In the genomic region with DNA sequence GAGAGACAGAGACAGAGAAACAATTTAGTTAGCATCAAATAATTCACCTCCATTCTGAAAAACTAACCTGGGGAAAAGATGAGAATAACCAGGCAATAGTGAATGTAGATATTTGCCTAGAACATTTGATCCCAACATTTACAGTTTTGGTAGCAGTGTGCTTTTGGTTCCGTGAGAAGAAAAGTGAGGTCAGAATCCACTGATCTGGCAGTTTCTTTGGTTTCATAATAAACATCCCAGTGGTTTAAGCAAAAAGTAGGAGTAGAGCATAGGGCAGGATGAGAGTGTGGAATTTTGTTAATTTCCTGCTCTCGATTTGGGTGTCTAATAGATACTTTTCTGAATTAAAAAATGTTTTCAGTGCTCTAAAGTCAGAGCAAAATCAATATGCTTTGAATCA, we compare ENCODE assay signal across 21 cellular contexts.
DNase-seq lines count a peak whose midpoint lies in the region; ATAC-seq, FAIRE-seq and TF ChIP-seq lines count a peak whose summit lies in the region.
"Had no signal": no experiment of that assay in that cellular context is flagged by ENCODE, and none has a peak within 500 bp of the region (broad histone marks: within the 10 kb centered on the region; RNA-seq: fewer than 3 reads in every experiment).

No MANE protein-coding gene starts in this region.

- no peak for TF ChIP-seq CTCF in liver (IDR thresholded peaks at IDR 0.05; ENCODE audit: low read depth, low read length, missing input control)
- no peak for TF ChIP-seq CTCF in HepG2 (CRISPR knock-in tag; IDR thresholded peaks at IDR 0.05)
- no peak for TF ChIP-seq CTCF in right lobe of liver (IDR thresholded peaks at IDR 0.05)
- no peak for TF ChIP-seq CTCF in smooth muscle cell (IDR thresholded peaks at IDR 0.05; ENCODE audit: borderline replicate concordance, insufficient read depth, poor library complexity, severe bottlenecking)

- H4K20me1 ChIP-seq in HepG2 (ENCODE audit: insufficient read depth, low read length) (no peaks in the 10 kb centered on the region), smooth muscle cell (ENCODE audit: low read depth) (no peaks in the 10 kb centered on the region)

- no peaks in the 10 kb centered on the region for H3F3A ChIP-seq in smooth muscle cell (ENCODE audit: low read depth)

- CTCF ChIA-PET in HepG2 (lab: Yijun Ruan, JAX; ENCODE audit: low intra/inter-chr PET ratio, low total read pairs), result no interaction called here

- H3K36me3 ChIP-seq in liver (ENCODE audit: control insufficient read depth in 4 of 4, insufficient read depth in 3 of 4, low read depth in 1 of 4, low read length in 3 of 4) (no peaks in the 10 kb centered on the region), HepG2 (replicated peaks in 1 of 2; ENCODE audit: control insufficient read depth in 1 of 2, insufficient read depth in 2 of 2, low read length in 2 of 2) (no peaks in the 10 kb centered on the region), right lobe of liver (no peaks in the 10 kb centered on the region), smooth muscle cell (ENCODE audit: low read depth) (no peaks in the 10 kb centered on the region)
- H3K36me3 ChIP-seq: HAP-1 had no signal

- H3K27me3 ChIP-seq in liver (ENCODE audit: control insufficient read depth in 4 of 4, insufficient read depth in 4 of 4, low read length in 3 of 4), result no peaks in the 10 kb centered on the region
- H3K27me3 ChIP-seq in HepG2 (ENCODE audit: control insufficient read depth in 1 of 2, insufficient read depth in 2 of 2, low read length in 2 of 2), result no peaks in the 10 kb centered on the region
- no peaks in the 10 kb centered on the region for H3K27me3 ChIP-seq in right lobe of liver
- H3K27me3 ChIP-seq in smooth muscle cell (ENCODE audit: low read depth), result no peaks in the 10 kb centered on the region

- no peaks in the 10 kb centered on the region for H3K79me2 ChIP-seq in HepG2 (ENCODE audit: insufficient read depth, low read length)
- H3K79me2 ChIP-seq in smooth muscle cell (ENCODE audit: low read depth), result no peaks in the 10 kb centered on the region

- H3K4me1 ChIP-seq in liver (ENCODE audit: control insufficient read depth in 4 of 4, insufficient read depth in 4 of 4, low read length in 3 of 4), result peaks cover 3 to 19% (median 14%) of the 10 kb centered on the region in 4 donors
- peaks cover 7% of the 10 kb centered on the region; the same call in 1 of the 2 replicates for H3K4me1 ChIP-seq in HepG2 (ENCODE audit: insufficient read depth, low read length)
- peaks cover 0 to 24% (median 2%) of the 10 kb centered on the region in 4 donors for H3K4me1 ChIP-seq in right lobe of liver
- H3K4me1 ChIP-seq in smooth muscle cell (ENCODE audit: low read depth), result no peaks in the 10 kb centered on the region
- H3K4me1 ChIP-seq: A549, Caco-2, HAP-1 had no signal

- H3K9me3 ChIP-seq in liver (ENCODE audit: control insufficient read depth in 4 of 4, low read length in 3 of 4) (no peaks in the 10 kb centered on the region), HepG2 (ENCODE audit: low read length) (no peaks in the 10 kb centered on the region), right lobe of liver (no peaks in the 10 kb centered on the region), smooth muscle cell (replicated peaks; ENCODE audit: low read depth) (no peaks in the 10 kb centered on the region)
- H3K9me3 ChIP-seq: A549, Caco-2, HAP-1 had no signal

- 39% methylated on average over 2 of the region's 2 CpGs for WGBS in liver
- WGBS in HepG2 (ENCODE audit: low lambda C conversion rate), result 37% methylated on average over 2 of the region's 2 CpGs
- WGBS in right lobe of liver (ENCODE audit: insufficient coverage, low coverage, low lambda C conversion rate, missing lambda C conversion rate), result 20% methylated on average over 2 of the region's 2 CpGs
- WGBS in smooth muscle cell (ENCODE audit: low lambda C conversion rate), result 83% methylated on average over 2 of the region's 2 CpGs

- H3K4me3 ChIP-seq in liver (ENCODE audit: low read depth in 1 of 3, low read length in 3 of 3) (no peak overlapping the region), HepG2 (replicated peaks in 1 of 3; ENCODE audit: insufficient read depth in 1 of 3, low read depth in 2 of 3, low read length in 3 of 3) (no peak overlapping the region), right lobe of liver (no peak overlapping the region), smooth muscle cell (no peak overlapping the region)
- H3K4me3 ChIP-seq: A549, HAP-1 had no signal

- intact Hi-C loops in HepG2 (cut with micrococcal nuclease; ENCODE audit: unreplicated experiment), result no loop called here
- intact Hi-C loops in right lobe of liver (cut with DNase I), result no loop called here

- TF ChIP-seq POLR2A in HepG2 (IDR thresholded peaks at IDR 0.05; ENCODE audit: insufficient read depth in 1 of 2, low read depth in 2 of 2, low read length in 2 of 2), result no peak
- TF ChIP-seq POLR2A in right lobe of liver (IDR thresholded peaks at IDR 0.05), result no peak

- TF ChIP-seq EP300 in HepG2 (IDR thresholded peaks at IDR 0.05; ENCODE audit: low read depth in 2 of 2, low read length in 2 of 2), result no peak
- TF ChIP-seq EP300 in HepG2 (CRISPR knock-in tag; IDR thresholded peaks at IDR 0.05; ENCODE audit: borderline replicate concordance), result no peak

- no peak overlapping the region for H3K27ac ChIP-seq in liver (ENCODE audit: low read depth in 1 of 2, low read length in 2 of 2)
- H3K27ac ChIP-seq in HepG2 (ENCODE audit: extremely low read length, insufficient read depth, low read length), result no peak overlapping the region
- no peak overlapping the region for H3K27ac ChIP-seq in right lobe of liver
- no peak overlapping the region for H3K27ac ChIP-seq in smooth muscle cell (ENCODE audit: low read depth)
- H3K27ac ChIP-seq in substantia nigra (ENCODE audit: low read depth, low read length, poor library complexity, severe bottlenecking), result no peak overlapping the region
- H3K27ac ChIP-seq: 22Rv1, A549, C4-2B, HL-60 had no signal

- no peak for TF ChIP-seq RAD21 in liver (IDR thresholded peaks at IDR 0.05)
- no peak for TF ChIP-seq RAD21 in HepG2 (CRISPR knock-in tag; IDR thresholded peaks at IDR 0.05)

- in situ Hi-C loops in HepG2 (cut with HindIII; ENCODE audit: extremely low pct_ligation_motif_present, low pct_unique_long_range_greater_than_20kb), result no loop called here

- no peak overlapping the region for H3K4me2 ChIP-seq in HepG2 (ENCODE audit: low read depth, low read length)
- no peak overlapping the region for H3K4me2 ChIP-seq in smooth muscle cell
- H3K4me2 ChIP-seq: A549 had no signal

- POLR2A ChIA-PET in HepG2 (lab: Yijun Ruan, JAX), result no interaction called here

- FAIRE-seq in HepG2 (lab: Jason Lieb, UNC), result no peak
- FAIRE-seq: D721Med, GM19239 had no signal

- H3K9ac ChIP-seq in liver (ENCODE audit: low read depth in 1 of 2, low read length in 2 of 2) (no peak overlapping the region), HepG2 (ENCODE audit: insufficient read depth, low read depth, low read length) (no peak overlapping the region), smooth muscle cell (ENCODE audit: low read depth) (no peak overlapping the region)

- ATAC-seq in HepG2, result no peak
- ATAC-seq in right lobe of liver, result peak; percentile 65 to 83 (median 74)
- ATAC-seq: A549 had no signal

- BruUV-seq in HepG2 (replicated peaks; lab: Mats Ljungman, UMichigan), result no TSS peak

- DNase-seq in HepG2 (ENCODE audit: low spot score) (no peak), fibroblast of peridontal ligament (ENCODE audit: extremely low read depth) (peak; percentile 52), right lobe of liver (no peak), smooth muscle cell (lab: John Stamatoyannopoulos, UW; ENCODE audit: unreplicated experiment) (no peak), OCI-M2 (lab: John Stamatoyannopoulos, UW; ENCODE audit: unreplicated experiment) (no peak), iPS-NIHi7 (ENCODE audit: extremely low spot score) (no peak), substantia nigra (lab: John Stamatoyannopoulos, UW) (no peak)
- DNase-seq: AML-193; Caco-2; CD4-positive, alpha-beta T cell; DMS79 treated with DMSO at 0.1 percent for 48 hours; GF-D8; IMR-90 had no signal

- H2AFZ ChIP-seq in HepG2 (ENCODE audit: low read length), result no peak overlapping the region
- peak overlapping the region; percentile 60 for H2AFZ ChIP-seq in smooth muscle cell (ENCODE audit: low read depth)

TF ChIP-seq in liver, 16 proteins besides CTCF, POLR2A, EP300 and RAD21:
- TF ChIP-seq HNF4G (IDR thresholded peaks at IDR 0.05), result no peak
- TF ChIP-seq FOXA2 (IDR thresholded peaks at IDR 0.05), result no peak
- TF ChIP-seq HNF4A (conservative IDR thresholded peaks at IDR 0.05), result peak; percentile 47 to 59
- peak; percentile 15 for TF ChIP-seq SP1 (IDR thresholded peaks at IDR 0.05)
- TF ChIP-seq EGR1 (IDR thresholded peaks at IDR 0.05; ENCODE audit: low read depth in 2 of 2), result no peak
- TF ChIP-seq RXRA (IDR thresholded peaks at IDR 0.05), result peak in 1 of 2 donors; percentile 20
TF ChIP-seq in liver: peak in this region for 3.

TF ChIP-seq in HepG2, 621 proteins besides CTCF, POLR2A, EP300 and RAD21:
- TF ChIP-seq ZNF160 (CRISPR knock-in tag; IDR thresholded peaks at IDR 0.05), result no peak
